Comparison of ENCODE assay signal across 8 cellular contexts in genomic region chr7:75756340-75757297, GRCh38. TPM values are rescaled to one million over a fixed set of nuclear protein-coding genes. Genes with fewer than 3 reads are reported as not detected.
A peak's percentile ranks its signal among the peaks of the same experiment; 100 is the strongest.
DNase-seq lines count a peak whose midpoint lies in the region; ATAC-seq lines count a peak whose summit lies in the region.

No MANE protein-coding gene starts in this region.

- ATAC-seq in GM21576 (IDR thresholded peaks at IDR 0.05; ENCODE audit: unreplicated experiment) = no peak
- no peak for ATAC-seq in HG03342 (IDR thresholded peaks at IDR 0.05; ENCODE audit: unreplicated experiment)

- H3K36me3 Mint-ChIP-seq in immature natural killer cell = no peaks in the 10 kb centered on the region
- no peaks in the 10 kb centered on the region for H3K36me3 Mint-ChIP-seq in T-helper 2 cell treated with Interferon-gamma antibody and Interleukin-4, amounts not matched to agents 5 μg/mL and 100 μg/mL, for 36 hours (ENCODE audit: low read depth)

- H3K9me3 Mint-ChIP-seq in immature natural killer cell = no peaks in the 10 kb centered on the region
- no peaks in the 10 kb centered on the region for H3K9me3 Mint-ChIP-seq in T-helper 2 cell treated with Interferon-gamma antibody and Interleukin-4, amounts not matched to agents 5 μg/mL and 100 μg/mL, for 36 hours

- H3K4me3 ChIP-seq in H7 (ENCODE audit: insufficient read depth, low read depth, low read length) = no peak overlapping the region

- peaks cover 0 to 4% (median 0%) of the 10 kb centered on the region in 3 donors for H3K27me3 Mint-ChIP-seq in immature natural killer cell (ENCODE audit: low read depth in 3 of 3)
- no peaks in the 10 kb centered on the region for H3K27me3 Mint-ChIP-seq in T-helper 2 cell treated with Interferon-gamma antibody and Interleukin-4, amounts not matched to agents 5 μg/mL and 100 μg/mL, for 36 hours (ENCODE audit: low read depth)

- H3K4me3 Mint-ChIP-seq in immature natural killer cell = no peak overlapping the region
- H3K4me3 Mint-ChIP-seq in T-helper 2 cell treated with Interferon-gamma antibody and Interleukin-4, amounts not matched to agents 5 μg/mL and 100 μg/mL, for 36 hours = no peak overlapping the region

- no peaks in the 10 kb centered on the region for H3K27me3 ChIP-seq in H7 (ENCODE audit: control insufficient read depth, insufficient read depth, low read length)

- peak overlapping the region in 1 of 6 donors; percentile 10 for H3K27ac Mint-ChIP-seq in immature natural killer cell
- H3K27ac Mint-ChIP-seq in T-helper 2 cell treated with Interferon-gamma antibody and Interleukin-4, amounts not matched to agents 5 μg/mL and 100 μg/mL, for 36 hours = no peak overlapping the region

- DNase-seq in Ammon's horn (ENCODE audit: low spot score) (peak; percentile 23), H7 (peak; percentile 56), SKM-1 (lab: John Stamatoyannopoulos, UW; ENCODE audit: unreplicated experiment) (peak; percentile 6), immature natural killer cell (peak in 2 of 3 donors; percentile 36 to 39), NCI-H1694 (lab: John Stamatoyannopoulos, UW) (no peak)
- DNase-seq in T-helper 2 cell treated with Interferon-gamma antibody and Interleukin-4, amounts not matched to agents 5 μg/mL and 100 μg/mL, for 36 hours (ENCODE audit: low spot score) = no peak

- peaks cover 3 to 6% of the 10 kb centered on the region in 2 donors for H3K4me1 Mint-ChIP-seq in immature natural killer cell
- no peaks in the 10 kb centered on the region for H3K4me1 Mint-ChIP-seq in T-helper 2 cell treated with Interferon-gamma antibody and Interleukin-4, amounts not matched to agents 5 μg/mL and 100 μg/mL, for 36 hours (ENCODE audit: low read depth)

- H3K36me3 ChIP-seq in H7 (replicated peaks; ENCODE audit: control insufficient read depth, insufficient read depth, low read length) = no peaks in the 10 kb centered on the region

RNA-seq across cellular contexts. Expression of gene CCL26, which starts 15.4 kb away (rescaled TPM):
- total RNA-seq in H7 (2014; rRNA removed; shearing (Covaris generic)) = 2.6 and 2.9 TPM in 2 replicates
- polyA plus RNA-seq in immature natural killer cell = not detected

RNA-seq across cellular contexts. Expression of gene HIP1, which starts 17.9 kb away (rescaled TPM):
- 34.6 and 41.2 TPM in 2 replicates for total RNA-seq in H7 (2014; rRNA removed; shearing (Covaris generic))
- 10 to 100 TPM in 1 of 3 donors, 1 to 10 TPM in 2; 3.9 to 13.3 (median 5.9) TPM for polyA plus RNA-seq in immature natural killer cell

RNA-seq across cellular contexts. Expression of gene CCL24, which starts 57.0 kb away (rescaled TPM):
- not detected in 2 replicates for total RNA-seq in H7 (2014; rRNA removed; shearing (Covaris generic))
- not detected for polyA plus RNA-seq in immature natural killer cell

Comparison
In these comparisons a context has a peak if more than half of its experiments do, and no peak if none do; other contexts are left out.
1. DNase-seq: peak in Ammon's horn (single experiment), H7 (single experiment), SKM-1 (single experiment) and immature natural killer cell (2 of 3); none in T-helper 2 cell treated with Interferon-gamma antibody and Interleukin-4, amounts not matched to agents 5 μg/mL and 100 μg/mL, for 36 hours (single experiment) and NCI-H1694 (single experiment).